In the genomic region with DNA sequence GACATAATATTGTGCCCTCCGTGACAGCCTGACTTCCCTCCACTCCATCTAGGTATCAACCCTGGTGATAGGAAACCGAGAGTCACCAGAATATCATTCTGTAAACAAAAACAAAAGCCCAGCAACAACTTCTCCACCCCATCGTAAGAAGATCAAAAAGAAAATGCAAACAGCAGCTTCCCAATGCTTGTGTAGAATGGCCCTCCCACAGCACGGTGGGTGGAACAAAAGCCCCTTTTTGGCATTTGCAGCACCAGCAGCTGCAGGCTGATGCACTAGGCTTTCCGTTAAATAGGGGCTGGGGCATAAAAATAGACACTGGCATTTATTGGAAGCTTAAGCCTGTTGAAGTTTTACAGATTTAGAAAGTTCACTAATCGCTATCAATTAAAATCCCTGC, we compare ENCODE assay signal across 14 cellular contexts.
"Had no signal": no experiment of that assay in that cellular context is flagged by ENCODE, and none has a peak within 500 bp of the region (broad histone marks: within the 10 kb centered on the region; RNA-seq: fewer than 3 reads in every experiment).

No MANE protein-coding gene starts in this region.

- ATAC-seq: gastrocnemius medialis; heart right ventricle; left ventricle myocardium superior; pancreas; stimulated activated naive CD8-positive, alpha-beta T cell treated with anti-CD3 and anti-CD28 coated beads, Interleukin-15, amount 100 ng/mL, for 72 hours had no signal

- H3K4me1 ChIP-seq: gastrocnemius medialis, heart right ventricle, pancreas, testis had no signal

- H3K36me3 Mint-ChIP-seq: activated naive CD4-positive, alpha-beta T cell treated with anti-CD3 and anti-CD28 coated beads, Interleukin-2, amount 10 ng/mL, durations not matched to agents 7 days and 5 days had no signal

- H3K27ac Mint-ChIP-seq: activated naive CD4-positive, alpha-beta T cell treated with anti-CD3 and anti-CD28 coated beads, Interleukin-2, amount 10 ng/mL, durations not matched to agents 7 days and 5 days; activated T-helper 2 cell treated with anti-CD3 and anti-CD28 coated beads, Interferon-gamma antibody, Interleukin-2, Interleukin-4, amounts not matched to agents 10 μg/mL and 5 μg/mL and 100 μg/mL, durations not matched to agents 14 hours and 24 hours and 36 hours; stimulated activated naive CD8-positive, alpha-beta T cell treated with anti-CD3 and anti-CD28 coated beads, Interleukin-15, amount 100 ng/mL, for 72 hours had no signal

- H3K4me3 Mint-ChIP-seq: activated naive CD4-positive, alpha-beta T cell treated with anti-CD3 and anti-CD28 coated beads, Interleukin-2, amount 10 ng/mL, durations not matched to agents 7 days and 5 days; stimulated activated naive CD8-positive, alpha-beta T cell treated with anti-CD3 and anti-CD28 coated beads, Interleukin-15, amount 100 ng/mL, for 72 hours had no signal

- H3K4me3 ChIP-seq: gastrocnemius medialis, heart right ventricle, pancreas, testis had no signal

- H3K9me3 ChIP-seq: gastrocnemius medialis, heart right ventricle, pancreas, testis had no signal

- H3K4me1 Mint-ChIP-seq: activated naive CD4-positive, alpha-beta T cell treated with anti-CD3 and anti-CD28 coated beads, Interleukin-2, amount 10 ng/mL, durations not matched to agents 7 days and 5 days; stimulated activated naive CD8-positive, alpha-beta T cell treated with anti-CD3 and anti-CD28 coated beads, Interleukin-15, amount 100 ng/mL, for 72 hours had no signal

- H3K36me3 ChIP-seq: gastrocnemius medialis, heart right ventricle, pancreas, WERI-Rb-1 had no signal

- DNase-seq: activated CD4-positive, alpha-beta T cell treated with anti-CD3 and anti-CD28 coated beads for 4 hours; activated naive CD4-positive, alpha-beta T cell treated with anti-CD3 and anti-CD28 coated beads, Interleukin-2, amount 10 ng/mL, durations not matched to agents 7 days and 5 days; effector CD4-positive, alpha-beta T cell; gastrocnemius medialis; heart right ventricle; left ventricle myocardium superior; mesendoderm; pancreas; stimulated activated CD4-positive, alpha-beta T cell treated with anti-CD3 and anti-CD28 coated beads, Interleukin-15, amount 100 ng/mL, for 24 hours; stimulated activated CD4-positive, alpha-beta T cell treated with anti-CD3 and anti-CD28 coated beads, Interleukin-4, amount 100 ng/mL, for 24 hours; stimulated activated naive CD8-positive, alpha-beta T cell treated with anti-CD3 and anti-CD28 coated beads, Interleukin-15, amount 100 ng/mL, for 72 hours; testis; WERI-Rb-1 had no signal

- H3K27me3 ChIP-seq: gastrocnemius medialis, testis had no signal

- H3K27ac ChIP-seq: gastrocnemius medialis, heart right ventricle, pancreas, testis, WERI-Rb-1 had no signal

- H3K9me3 Mint-ChIP-seq: activated naive CD4-positive, alpha-beta T cell treated with anti-CD3 and anti-CD28 coated beads, Interleukin-2, amount 10 ng/mL, durations not matched to agents 7 days and 5 days; activated T-helper 2 cell treated with anti-CD3 and anti-CD28 coated beads, Interferon-gamma antibody, Interleukin-2, Interleukin-4, amounts not matched to agents 10 μg/mL and 5 μg/mL and 100 μg/mL, durations not matched to agents 14 hours and 24 hours and 36 hours; stimulated activated naive CD8-positive, alpha-beta T cell treated with anti-CD3 and anti-CD28 coated beads, Interleukin-15, amount 100 ng/mL, for 72 hours had no signal
